13 cellular contexts compared by ENCODE assay signal in genomic region chr9:123933401-123933800, GRCh38. TPM values are rescaled to one million over a fixed set of nuclear protein-coding genes. Genes with fewer than 3 reads are reported as not detected.
DNase-seq lines count a peak whose midpoint lies in the region; ATAC-seq and TF ChIP-seq lines count a peak whose summit lies in the region.
"Had no signal": no experiment of that assay in that cellular context is flagged by ENCODE, and none has a peak within 500 bp of the region (broad histone marks: within the 10 kb centered on the region; RNA-seq: fewer than 3 reads in every experiment).

No MANE protein-coding gene starts in this region.

- H3K4ac ChIP-seq in mesenchymal stem cell (ENCODE audit: low read depth in 1 of 2, low read length in 2 of 2) = no peak overlapping the region

- peaks cover 7% of the 10 kb centered on the region for H3K79me1 ChIP-seq in mesenchymal stem cell (replicated peaks; ENCODE audit: low read length, poor library complexity, severe bottlenecking)

- no peak overlapping the region for H2BK120ac ChIP-seq in mesenchymal stem cell (ENCODE audit: low read depth, low read length)

- CTCF ChIA-PET in activated naive CD4-positive, alpha-beta T cell treated with anti-CD3 and anti-CD28 coated beads, Interleukin-2, amount 10 ng/mL, durations not matched to agents 7 days and 5 days (lab: Charles Lee) = no interaction called here

- H3K9me3 ChIP-seq in colonic mucosa (no peaks in the 10 kb centered on the region), mesenchymal stem cell (ENCODE audit: control insufficient read depth, low read length) (no peaks in the 10 kb centered on the region)

- peaks cover 57% of the 10 kb centered on the region for H3K27me3 Mint-ChIP-seq in activated naive CD4-positive, alpha-beta T cell treated with anti-CD3 and anti-CD28 coated beads, Interleukin-2, amount 10 ng/mL, durations not matched to agents 7 days and 5 days

- TF ChIP-seq CTCF in colonic mucosa (IDR thresholded peaks at IDR 0.05) (no peak), dorsolateral prefrontal cortex (IDR thresholded peaks at IDR 0.05 in 54 of 56, conservative IDR thresholded peaks at IDR 0.05 in 2 of 56; ENCODE audit: low read depth in 1 of 56, partially characterized antibody in 56 of 56) (no peak)

- no peak overlapping the region for H4K91ac ChIP-seq in mesenchymal stem cell (ENCODE audit: low read length)

- H2BK15ac ChIP-seq in mesenchymal stem cell (ENCODE audit: low read depth, poor library complexity, severe bottlenecking) = no peak overlapping the region

- H3K27ac ChIP-seq in colonic mucosa (peak overlapping the region; percentile 46), mesenchymal stem cell (ENCODE audit: low read length, poor library complexity, severe bottlenecking) (no peak overlapping the region), dorsolateral prefrontal cortex (no peak overlapping the region)

- H3K4me1 Mint-ChIP-seq in activated naive CD4-positive, alpha-beta T cell treated with anti-CD3 and anti-CD28 coated beads, Interleukin-2, amount 10 ng/mL, durations not matched to agents 7 days and 5 days = peaks cover 15% of the 10 kb centered on the region

- no peak overlapping the region for H2BK5ac ChIP-seq in mesenchymal stem cell (ENCODE audit: low read depth, low read length, poor library complexity, severe bottlenecking)

- no peak overlapping the region for H3K18ac ChIP-seq in mesenchymal stem cell (ENCODE audit: low read depth in 1 of 2, low read length in 2 of 2)

- no peak overlapping the region for H4K8ac ChIP-seq in mesenchymal stem cell (ENCODE audit: low read length)

- ATAC-seq in HG03097 (IDR thresholded peaks at IDR 0.05; ENCODE audit: low FRiP score, unreplicated experiment) = no peak

- H3K4me3 ChIP-seq in colonic mucosa (no peak overlapping the region), mesenchymal stem cell (ENCODE audit: insufficient read depth in 1 of 2, low read depth in 1 of 2, low read length in 2 of 2) (no peak overlapping the region), dorsolateral prefrontal cortex (no peak overlapping the region)

- no peak overlapping the region for H2AK5ac ChIP-seq in mesenchymal stem cell (ENCODE audit: low read length, severe bottlenecking)

- peaks cover 4% of the 10 kb centered on the region for H3K36me3 Mint-ChIP-seq in activated naive CD4-positive, alpha-beta T cell treated with anti-CD3 and anti-CD28 coated beads, Interleukin-2, amount 10 ng/mL, durations not matched to agents 7 days and 5 days
- H3K36me3 Mint-ChIP-seq: CD14-positive monocyte had no signal

- no peak overlapping the region for H3K27ac Mint-ChIP-seq in activated naive CD4-positive, alpha-beta T cell treated with anti-CD3 and anti-CD28 coated beads, Interleukin-2, amount 10 ng/mL, durations not matched to agents 7 days and 5 days
- H3K27ac Mint-ChIP-seq: activated naive CD8-positive, alpha-beta T cell; CD14-positive monocyte had no signal

- no peak overlapping the region for H3K9ac ChIP-seq in colonic mucosa (ENCODE audit: low read depth in 2 of 2, low read length in 2 of 2)
- no peak overlapping the region for H3K9ac ChIP-seq in mesenchymal stem cell (ENCODE audit: low read length)

- no peaks in the 10 kb centered on the region for H3K4me1 ChIP-seq in colonic mucosa
- H3K4me1 ChIP-seq in mesenchymal stem cell (ENCODE audit: control insufficient read depth, insufficient read depth, low read depth, low read length) = peaks cover 13% of the 10 kb centered on the region

- no peak overlapping the region for H2AFZ ChIP-seq in mesenchymal stem cell (ENCODE audit: low read depth, low read length)

- H3K27me3 ChIP-seq in colonic mucosa = no peaks in the 10 kb centered on the region
- H3K27me3 ChIP-seq in mesenchymal stem cell (ENCODE audit: control insufficient read depth in 1 of 2, insufficient read depth in 1 of 2, low read length in 2 of 2) = peaks cover 4 to 5% of the 10 kb centered on the region in 2 experiments
- H3K27me3 ChIP-seq in dorsolateral prefrontal cortex = no peaks in the 10 kb centered on the region

- H3K36me3 ChIP-seq in colonic mucosa = no peaks in the 10 kb centered on the region
- H3K36me3 ChIP-seq in mesenchymal stem cell (ENCODE audit: control insufficient read depth in 1 of 2, insufficient read depth in 2 of 2, low read depth in 1 of 2, low read length in 2 of 2) = no peaks in the 10 kb centered on the region

- in situ Hi-C loops in Caki2 (cut with HindIII; ENCODE audit: low pct_unique_long_range_greater_than_20kb, low sequenced_read_pairs) = no loop called here

- no peak overlapping the region for H3K14ac ChIP-seq in mesenchymal stem cell (ENCODE audit: low read length in 2 of 2)

- intact Hi-C loops in colonic mucosa (cut with DNase I) = no loop called here
- intact Hi-C loops in dorsolateral prefrontal cortex (cut with DNase I) = no loop called here

- peaks cover 1% of the 10 kb centered on the region for H3K9me3 Mint-ChIP-seq in activated naive CD4-positive, alpha-beta T cell treated with anti-CD3 and anti-CD28 coated beads, Interleukin-2, amount 10 ng/mL, durations not matched to agents 7 days and 5 days

- WGBS in mesenchymal stem cell = 41% methylated on average over 4 of the region's 4 CpGs

- no peak overlapping the region for H3K23ac ChIP-seq in mesenchymal stem cell (ENCODE audit: low read length in 2 of 2)

- no peak overlapping the region for H3K4me2 ChIP-seq in mesenchymal stem cell (ENCODE audit: low read length, poor library complexity, severe bottlenecking)

- H3K4me3 Mint-ChIP-seq in activated naive CD4-positive, alpha-beta T cell treated with anti-CD3 and anti-CD28 coated beads, Interleukin-2, amount 10 ng/mL, durations not matched to agents 7 days and 5 days = no peak overlapping the region
- H3K4me3 Mint-ChIP-seq: activated naive CD8-positive, alpha-beta T cell had no signal

- DNase-seq in Caki2 (ENCODE audit: low read depth) (peak; percentile 31), M059J (ENCODE audit: low read depth) (peak; percentile 87), colonic mucosa (no peak), mesenchymal stem cell (peak; percentile 84), dorsolateral prefrontal cortex (no peak), NCI-H748 treated with DMSO at 0.1 percent for 48 hours (lab: John Stamatoyannopoulos, UW) (no peak)
- DNase-seq in activated naive CD4-positive, alpha-beta T cell treated with anti-CD3 and anti-CD28 coated beads, Interleukin-2, amount 10 ng/mL, durations not matched to agents 7 days and 5 days = no peak
- DNase-seq: effector CD8-positive, alpha-beta T cell; NCI-H1092; T-helper 2 cell had no signal

- H2BK12ac ChIP-seq in mesenchymal stem cell (ENCODE audit: low read length in 2 of 2) = no peak overlapping the region

RNA-seq across cellular contexts. Expression of gene DENND1A, which starts 3.5 kb away (rescaled TPM):
- total RNA-seq in Caki2 (2014; rRNA removed; shearing (Covaris generic); ENCODE audit: low replicate concordance) = 11.7 and 14.0 TPM in 2 replicates
- 15.7 and 23.0 TPM in 2 replicates for total RNA-seq in M059J (2014; rRNA removed; shearing (Covaris generic))
- total RNA-seq in colonic mucosa (10 to 100 TPM; 34.3 to 39.9 TPM), dorsolateral prefrontal cortex (10 to 100 TPM; 39.1 to 88.3 (median 52.8) TPM)
- polyA plus RNA-seq in mesenchymal stem cell (2013, experiment 1 of 2) = 16.6 TPM
- 16.1 TPM for polyA plus RNA-seq in mesenchymal stem cell (2013, experiment 2 of 2)

Comparison
In these comparisons a context has a peak if more than half of its experiments do, and no peak if none do; other contexts are left out.
1. DNase-seq: peak in Caki2 (single experiment), M059J (single experiment) and mesenchymal stem cell (single experiment); none in colonic mucosa (single experiment), activated naive CD4-positive, alpha-beta T cell treated with anti-CD3 and anti-CD28 coated beads, Interleukin-2, amount 10 ng/mL, durations not matched to agents 7 days and 5 days (single experiment), dorsolateral prefrontal cortex (0 of 10) and NCI-H748 treated with DMSO at 0.1 percent for 48 hours (single experiment).